In the genomic region with DNA sequence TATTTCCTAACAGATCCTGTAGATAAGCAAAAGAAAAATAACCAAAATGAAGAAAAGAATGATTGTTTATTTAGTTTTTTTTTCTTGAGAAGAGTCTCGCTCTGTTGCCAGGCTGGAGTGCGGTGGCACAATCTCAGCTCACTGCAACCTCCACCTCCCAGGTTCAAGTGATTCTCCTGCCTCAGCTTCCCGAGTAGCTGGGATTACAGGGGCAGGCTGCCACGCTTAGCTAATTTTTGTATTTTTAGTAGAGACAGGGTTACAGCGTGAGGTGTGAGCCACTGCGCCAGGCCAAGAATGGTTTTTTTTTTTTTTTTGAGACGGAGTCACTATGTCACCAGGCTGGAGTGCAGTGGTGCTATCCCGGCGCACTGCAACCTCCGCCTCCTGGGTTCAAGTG, we compare ENCODE assay signal across 15 cellular contexts. TPM values are rescaled to one million over a fixed set of nuclear protein-coding genes. Genes with fewer than 3 reads are reported as not detected.
"Had no signal": no experiment of that assay in that cellular context is flagged by ENCODE, and none has a peak within 500 bp of the region (broad histone marks: within the 10 kb centered on the region; RNA-seq: fewer than 3 reads in every experiment).

No MANE protein-coding gene starts in this region.

RNA-seq across cellular contexts. Expression of a gene that starts 33.3 kb away (rescaled TPM):
- total RNA-seq: activated B cell treated with CpG ODN at 0.5 μM for 24 hours; activated CD4-positive, alpha-beta memory T cell treated with anti-CD3 and anti-CD28 coated beads for 36 hours; activated CD4-positive, alpha-beta memory T cell treated with anti-CD3 and anti-CD28 coated beads, Interleukin-2, amount 10 ng/mL, durations not matched to agents 7 days and 5 days; activated CD4-positive, alpha-beta T cell treated with anti-CD3 and anti-CD28 coated beads for 36 hours; activated CD4-positive, alpha-beta T cell treated with anti-CD3 and anti-CD28 coated beads, Interleukin-2, amount 10 ng/mL, durations not matched to agents 24 days and 14 days; activated CD4-positive, alpha-beta T cell treated with anti-CD3 and anti-CD28 coated beads, Interleukin-2, amount 10 ng/mL, durations not matched to agents 7 days and 5 days; activated CD8-positive, alpha-beta memory T cell treated with anti-CD3 and anti-CD28 coated beads for 36 hours; activated CD8-positive, alpha-beta memory T cell treated with anti-CD3 and anti-CD28 coated beads, Interleukin-2, amount 10 ng/mL, durations not matched to agents 7 days and 5 days; activated CD8-positive, alpha-beta T cell treated with anti-CD3 and anti-CD28 coated beads for 36 hours; activated CD8-positive, alpha-beta T cell treated with anti-CD3 and anti-CD28 coated beads, Interleukin-2, amount 10 ng/mL, durations not matched to agents 7 days and 5 days; T-cell; T-helper 1 cell treated with Interleukin-12 subunit alpha and Interleukin-12 subunit beta and Interleukin-4 antibody, amounts not matched to agents 30 ng/mL and 1 ng/mL, for 36 hours; T-helper 17 cell; T-helper 2 cell treated with Interferon-gamma antibody and Interleukin-4, amounts not matched to agents 100 ng/mL and 5 ng/mL, for 36 hours; WTC11 had no signal
